In the genomic region with DNA sequence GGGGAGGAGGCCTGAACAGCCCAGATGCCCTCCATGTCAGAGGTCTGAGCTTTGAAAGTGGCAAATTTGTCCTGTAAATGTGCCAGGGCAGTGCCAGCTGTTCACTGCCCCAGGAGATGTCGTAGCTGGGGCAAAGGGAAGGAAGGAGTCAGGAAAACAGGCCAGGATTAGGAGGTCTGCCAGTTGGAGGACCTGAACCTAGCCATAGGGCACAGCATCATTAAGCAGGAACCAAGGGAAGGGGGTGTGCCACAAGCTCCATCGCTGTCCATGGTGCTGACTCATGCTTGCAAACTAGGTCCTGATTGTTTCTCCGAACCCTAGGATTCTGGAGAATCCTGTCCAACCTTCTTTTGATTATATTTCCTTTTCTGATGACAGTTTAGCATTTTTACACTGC, we compare ENCODE assay signal across 9 cellular contexts.
DNase-seq lines count a peak whose midpoint lies in the region; ATAC-seq, FAIRE-seq and TF ChIP-seq lines count a peak whose summit lies in the region.
"Had no signal": no experiment of that assay in that cellular context is flagged by ENCODE, and none has a peak within 500 bp of the region (broad histone marks: within the 10 kb centered on the region; RNA-seq: fewer than 3 reads in every experiment).

No MANE protein-coding gene starts in this region.

- no peaks in the 10 kb centered on the region for H3K4me1 ChIP-seq in MM.1S (ENCODE audit: low read length)
- H3K4me1 ChIP-seq in K562 (replicated peaks in 1 of 2; ENCODE audit: control insufficient read depth in 2 of 2, insufficient read depth in 2 of 2, low read length in 2 of 2), result no peaks in the 10 kb centered on the region
- H3K4me1 ChIP-seq in mesendoderm (ENCODE audit: control insufficient read depth, low read depth, low read length), result no peaks in the 10 kb centered on the region
- H3K4me1 ChIP-seq in prostate gland (replicated peaks), result no peaks in the 10 kb centered on the region

- H2AFZ ChIP-seq in MM.1S (ENCODE audit: low read length), result no peak overlapping the region
- H2AFZ ChIP-seq in K562 (ENCODE audit: low read depth, low read length), result no peak overlapping the region

- H4K20me1 ChIP-seq in MM.1S (ENCODE audit: insufficient read depth, low read length), result no peaks in the 10 kb centered on the region
- no peaks in the 10 kb centered on the region; the same call in none of the 2 replicates for H4K20me1 ChIP-seq in K562 (replicated peaks; ENCODE audit: control insufficient read depth, insufficient read depth, low read length)

- H3K27ac Mint-ChIP-seq in activated T-helper 1 cell treated with anti-CD3 and anti-CD28 coated beads, Interleukin-12 subunit alpha, Interleukin-12 subunit beta, Interleukin-2, Interleukin-4 antibody, amounts not matched to agents 30 ng/mL and 10 ng/mL and 1 ng/mL, durations not matched to agents 14 hours and 24 hours and 36 hours, result no peak overlapping the region

- H3K27me3 ChIP-seq in MM.1S (replicated peaks; ENCODE audit: insufficient read depth, low read length) (peaks cover 2% of the 10 kb centered on the region), K562 (ENCODE audit: control insufficient read depth in 2 of 2, insufficient read depth in 2 of 2, low read length in 2 of 2) (no peaks in the 10 kb centered on the region), mesendoderm (ENCODE audit: insufficient read depth, low read length, poor library complexity) (no peaks in the 10 kb centered on the region), prostate gland (replicated peaks; ENCODE audit: insufficient read depth) (no peaks in the 10 kb centered on the region)

- BruUV-seq in K562 (replicated peaks; lab: Mats Ljungman, UMichigan), result no TSS peak

- H3K9ac ChIP-seq in MM.1S (ENCODE audit: low read length) (no peak overlapping the region), K562 (ENCODE audit: insufficient read depth in 1 of 2, low read depth in 2 of 2, low read length in 2 of 2) (no peak overlapping the region), mesendoderm (ENCODE audit: low read length) (no peak overlapping the region)

- TF ChIP-seq POLR2A in K562 (conservative IDR thresholded peaks at IDR 0.05) (no peak), prostate gland (IDR thresholded peaks at IDR 0.05) (no peak)

- no peaks in the 10 kb centered on the region for H3K4me1 Mint-ChIP-seq in activated T-helper 1 cell treated with anti-CD3 and anti-CD28 coated beads, Interleukin-12 subunit alpha, Interleukin-12 subunit beta, Interleukin-2, Interleukin-4 antibody, amounts not matched to agents 30 ng/mL and 10 ng/mL and 1 ng/mL, durations not matched to agents 14 hours and 24 hours and 36 hours (ENCODE audit: low read depth)

- POLR2A ChIA-PET in K562 (lab: Yijun Ruan, JAX), result no interaction called here
- POLR2A ChIA-PET in GM10248 (lab: Yijun Ruan, JAX), result no interaction called here

- H4K5ac ChIP-seq in mesendoderm (ENCODE audit: low read length), result no peak overlapping the region

- no peaks in the 10 kb centered on the region for H3F3A ChIP-seq in MM.1S (ENCODE audit: insufficient read depth, low read length)

- H3K4me2 ChIP-seq in MM.1S (ENCODE audit: low read depth, low read length) (no peak overlapping the region), K562 (ENCODE audit: insufficient read depth, low read length) (no peak overlapping the region), mesendoderm (ENCODE audit: low read length) (no peak overlapping the region)

- TF ChIP-seq CTCF in MM.1S (IDR thresholded peaks at IDR 0.05; ENCODE audit: low read length) (no peak), K562 (IDR thresholded peaks at IDR 0.05 in 2 of 3, conservative IDR thresholded peaks at IDR 0.05 in 1 of 3; ENCODE audit: insufficient read depth in 2 of 3, low read depth in 1 of 3, low read length in 3 of 3) (no peak), GM10248 (IDR thresholded peaks at IDR 0.05; ENCODE audit: control extremely low read depth, extremely low read depth, low read depth, missing control alignments) (no peak), prostate gland (IDR thresholded peaks at IDR 0.05) (no peak)

- no peak overlapping the region for H2BK5ac ChIP-seq in mesendoderm (ENCODE audit: low read length)

- CTCF ChIA-PET in K562 (lab: Yijun Ruan, JAX; ENCODE audit: low intra/inter-chr PET ratio) (no interaction called here), GM10248 (lab: Yijun Ruan, JAX) (no interaction called here)

- H3K79me2 ChIP-seq in MM.1S (ENCODE audit: low read length), result no peaks in the 10 kb centered on the region
- H3K79me2 ChIP-seq in K562 (ENCODE audit: control insufficient read depth, insufficient read depth, low read length), result no peaks in the 10 kb centered on the region
- H3K79me2 ChIP-seq in mesendoderm (ENCODE audit: control insufficient read depth, insufficient read depth, low read length), result no peaks in the 10 kb centered on the region

- H3K36me3 Mint-ChIP-seq in activated T-helper 1 cell treated with anti-CD3 and anti-CD28 coated beads, Interleukin-12 subunit alpha, Interleukin-12 subunit beta, Interleukin-2, Interleukin-4 antibody, amounts not matched to agents 30 ng/mL and 10 ng/mL and 1 ng/mL, durations not matched to agents 14 hours and 24 hours and 36 hours (ENCODE audit: low read depth), result no peaks in the 10 kb centered on the region

- no peaks in the 10 kb centered on the region for H3K27me3 Mint-ChIP-seq in activated T-helper 1 cell treated with anti-CD3 and anti-CD28 coated beads, Interleukin-12 subunit alpha, Interleukin-12 subunit beta, Interleukin-2, Interleukin-4 antibody, amounts not matched to agents 30 ng/mL and 10 ng/mL and 1 ng/mL, durations not matched to agents 14 hours and 24 hours and 36 hours (ENCODE audit: insufficient read depth)

- no peak overlapping the region for H2AK5ac ChIP-seq in mesendoderm (ENCODE audit: low read length)

- peak; percentile 66 for DNase-seq in G401 (ENCODE audit: low spot score)
- DNase-seq in MM.1S, result peak; percentile 65
- peak; percentile 50 to 68 (median 62) for DNase-seq in K562 (ENCODE audit: extremely low read depth in 1 of 4, low spot score in 3 of 4)
- peak; percentile 76 for DNase-seq in mesendoderm
- DNase-seq in activated T-helper 1 cell treated with anti-CD3 and anti-CD28 coated beads, Interleukin-12 subunit alpha, Interleukin-12 subunit beta, Interleukin-2, Interleukin-4 antibody, amounts not matched to agents 30 ng/mL and 10 ng/mL and 1 ng/mL, durations not matched to agents 14 hours and 24 hours and 36 hours (ENCODE audit: low spot score), result no peak
- DNase-seq in GM10248 (ENCODE audit: extremely low spot score), result no peak
- DNase-seq in prostate gland (ENCODE audit: low spot score), result no peak

- H3K36me3 ChIP-seq in MM.1S (replicated peaks; ENCODE audit: insufficient read depth, low read length) (no peaks in the 10 kb centered on the region), K562 (ENCODE audit: control insufficient read depth, insufficient read depth, low read length) (no peaks in the 10 kb centered on the region), mesendoderm (ENCODE audit: control insufficient read depth, insufficient read depth, low read length) (no peaks in the 10 kb centered on the region), prostate gland (no peaks in the 10 kb centered on the region)

- no peak; the same call in 2 of the 3 replicates for ATAC-seq in K562
- no peak for ATAC-seq in HG02571 (IDR thresholded peaks at IDR 0.05; ENCODE audit: unreplicated experiment)

- no peak overlapping the region for H3K4me3 ChIP-seq in MM.1S (ENCODE audit: low read length)
- H3K4me3 ChIP-seq in K562, result no peak overlapping the region
- H3K4me3 ChIP-seq in mesendoderm (ENCODE audit: low read length), result no peak overlapping the region
- no peak overlapping the region for H3K4me3 ChIP-seq in prostate gland

- H3K4ac ChIP-seq in mesendoderm (ENCODE audit: low read depth, low read length), result no peak overlapping the region

- H4K8ac ChIP-seq in mesendoderm (ENCODE audit: low read depth, low read length), result no peak overlapping the region

- no peak overlapping the region for H3K27ac ChIP-seq in MM.1S (ENCODE audit: low read length)
- H3K27ac ChIP-seq in K562 (ENCODE audit: extremely low read depth, low read depth, low read length), result no peak overlapping the region
- no peak overlapping the region for H3K27ac ChIP-seq in mesendoderm (ENCODE audit: low read depth, low read length)
- no peak overlapping the region for H3K27ac ChIP-seq in prostate gland

- H3K4me3 Mint-ChIP-seq in activated T-helper 1 cell treated with anti-CD3 and anti-CD28 coated beads, Interleukin-12 subunit alpha, Interleukin-12 subunit beta, Interleukin-2, Interleukin-4 antibody, amounts not matched to agents 30 ng/mL and 10 ng/mL and 1 ng/mL, durations not matched to agents 14 hours and 24 hours and 36 hours, result no peak overlapping the region

- 3% methylated on average over 3 of the region's 3 CpGs for WGBS in K562 (ENCODE audit: insufficient coverage, low coverage, missing lambda C conversion rate)
- WGBS in mesendoderm (ENCODE audit: extremely low coverage, insufficient coverage, low lambda C conversion rate), result no CpG with 5 or more reads among the region's 3 CpGs
- 18% methylated on average over 3 of the region's 3 CpGs for WGBS in prostate gland

- H3K9me3 ChIP-seq in MM.1S (replicated peaks; ENCODE audit: insufficient read depth, low read length), result no peaks in the 10 kb centered on the region
- no peaks in the 10 kb centered on the region for H3K9me3 ChIP-seq in K562 (replicated peaks; ENCODE audit: control insufficient read depth, insufficient read depth, low read depth, low read length)
- no peaks in the 10 kb centered on the region for H3K9me3 ChIP-seq in prostate gland

- no peak overlapping the region for H3K18ac ChIP-seq in mesendoderm (ENCODE audit: low read length)

- H3K56ac ChIP-seq in mesendoderm (ENCODE audit: low read length), result no peak overlapping the region

- in situ Hi-C loops in G401 (cut with HindIII; ENCODE audit: low sequenced_read_pairs) (no loop called here), K562 (cut with MboI) (no loop called here)

- H3K23ac ChIP-seq in mesendoderm (ENCODE audit: low read length), result no peak overlapping the region

- H3K9me2 ChIP-seq in MM.1S (replicated peaks; ENCODE audit: insufficient read depth, low read length), result no peaks in the 10 kb centered on the region; the same call in 1 of the 2 replicates

- H2BK120ac ChIP-seq in mesendoderm (ENCODE audit: low read depth, low read length), result no peak overlapping the region

- H3K9me1 ChIP-seq in K562 (ENCODE audit: control insufficient read depth, insufficient read depth, low read length), result no peaks in the 10 kb centered on the region

- intact Hi-C loops in K562 (cut with micrococcal nuclease), result no loop called here
- intact Hi-C loops in activated T-helper 1 cell treated with anti-CD3 and anti-CD28 coated beads, Interleukin-12 subunit alpha, Interleukin-12 subunit beta, Interleukin-2, Interleukin-4 antibody, amounts not matched to agents 30 ng/mL and 10 ng/mL and 1 ng/mL, durations not matched to agents 14 hours and 24 hours and 36 hours (cut with micrococcal nuclease), result no loop called here
- intact Hi-C loops in prostate gland (cut with DNase I), result no loop called here

- no peak for TF ChIP-seq RAD21 in K562 (CRISPR knock-in tag; conservative IDR thresholded peaks at IDR 0.05 in 1 of 2, IDR thresholded peaks at IDR 0.05 in 1 of 2)

- no peak for TF ChIP-seq EP300 in K562 (IDR thresholded peaks at IDR 0.05; ENCODE audit: low read length)

- H2BK15ac ChIP-seq in mesendoderm (replicated peaks; ENCODE audit: low read depth), result no peak overlapping the region

- FAIRE-seq in K562 (lab: Jason Lieb, UNC), result peak; percentile 79
- FAIRE-seq: colon had no signal

- no peaks in the 10 kb centered on the region for H3K9me3 Mint-ChIP-seq in activated T-helper 1 cell treated with anti-CD3 and anti-CD28 coated beads, Interleukin-12 subunit alpha, Interleukin-12 subunit beta, Interleukin-2, Interleukin-4 antibody, amounts not matched to agents 30 ng/mL and 10 ng/mL and 1 ng/mL, durations not matched to agents 14 hours and 24 hours and 36 hours

- no peaks in the 10 kb centered on the region for H3K79me1 ChIP-seq in mesendoderm (ENCODE audit: low read length)

Comparison
In these comparisons a context has a peak if more than half of its experiments do, and no peak if none do; other contexts are left out.
1. DNase-seq: peak in G401 (single experiment), MM.1S (single experiment), K562 (4 of 4) and mesendoderm (single experiment); none in activated T-helper 1 cell treated with anti-CD3 and anti-CD28 coated beads, Interleukin-12 subunit alpha, Interleukin-12 subunit beta, Interleukin-2, Interleukin-4 antibody, amounts not matched to agents 30 ng/mL and 10 ng/mL and 1 ng/mL, durations not matched to agents 14 hours and 24 hours and 36 hours (single experiment), GM10248 (single experiment) and prostate gland (single experiment).